8 cellular contexts compared by ENCODE assay signal in the genomic region with DNA sequence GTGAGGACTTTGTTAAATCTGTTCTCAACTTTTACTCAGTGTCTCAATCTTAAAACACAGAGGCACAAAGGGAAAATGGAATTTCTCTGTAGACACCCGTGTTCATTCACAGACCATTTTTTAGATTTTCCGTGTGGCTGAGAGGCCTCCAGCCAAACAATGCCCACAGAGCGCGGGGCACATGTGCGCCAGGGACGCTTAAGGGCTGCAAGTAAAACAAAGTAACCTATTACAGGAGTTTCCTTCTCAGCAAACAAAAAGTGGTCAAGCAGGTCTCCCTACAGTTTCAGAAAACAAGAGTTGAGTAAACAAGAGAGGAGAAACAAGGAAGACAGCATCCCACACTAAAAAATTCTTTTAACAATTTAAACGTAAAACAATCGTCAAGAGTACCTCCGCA.
DNase-seq lines count a peak whose midpoint lies in the region; ATAC-seq and TF ChIP-seq lines count a peak whose summit lies in the region.

No MANE protein-coding gene starts in this region.

- peak overlapping the region; percentile 94 to 99 (median 97) for H3K27ac Mint-ChIP-seq in H9
- H3K27ac Mint-ChIP-seq in endodermal cell = peak overlapping the region; percentile 95
- H3K27ac Mint-ChIP-seq in naive thymus-derived CD8-positive, alpha-beta T cell = peak overlapping the region in 7 of 10 donors; percentile 16 to 94 (median 56)

- H2AK5ac ChIP-seq in H9 (ENCODE audit: insufficient read length, low read length) = no peak overlapping the region

- no peak overlapping the region for H2BK15ac ChIP-seq in H9 (ENCODE audit: low read depth, low read length)

- H3T11ph ChIP-seq in H9 (ENCODE audit: low read length) = peak overlapping the region; percentile 40

- H3K23me2 ChIP-seq in H9 (ENCODE audit: insufficient read length, low read depth, low read length, poor library complexity, severe bottlenecking) = peaks cover 9% of the 10 kb centered on the region

- peak; percentile 19 for DNase-seq in CD1c-positive myeloid dendritic cell (ENCODE audit: extremely low spot score)
- peak; percentile 51 for DNase-seq in H9
- peak; percentile 28 for DNase-seq in RPMI7951 (ENCODE audit: low read depth)
- DNase-seq in endodermal cell = peak; percentile 76
- DNase-seq in naive thymus-derived CD8-positive, alpha-beta T cell = peak in 1 of 10 donors; percentile 31
- DNase-seq in GOT3 (lab: John Stamatoyannopoulos, UW) = no peak
- DNase-seq in superior temporal gyrus (ENCODE audit: extremely low spot score) = no peak

- H3K27me3 Mint-ChIP-seq in H9 (ENCODE audit: low read depth) = no peaks in the 10 kb centered on the region
- no peaks in the 10 kb centered on the region for H3K27me3 Mint-ChIP-seq in endodermal cell (ENCODE audit: insufficient read depth)
- peaks cover 23 to 59% (median 38%) of the 10 kb centered on the region in 5 donors for H3K27me3 Mint-ChIP-seq in naive thymus-derived CD8-positive, alpha-beta T cell

- H4K20me1 ChIP-seq in H9 (ENCODE audit: control insufficient read depth, insufficient read depth, insufficient read length) = no peaks in the 10 kb centered on the region

- TF ChIP-seq CTCF in H9 (conservative IDR thresholded peaks at IDR 0.05) = no peak
- no peak for TF ChIP-seq CTCF in endodermal cell (conservative IDR thresholded peaks at IDR 0.05)

- H3K4me3 Mint-ChIP-seq in H9 = peak overlapping the region; percentile 73 to 92
- H3K4me3 Mint-ChIP-seq in endodermal cell = peak overlapping the region; percentile 77
- H3K4me3 Mint-ChIP-seq in naive thymus-derived CD8-positive, alpha-beta T cell = peak overlapping the region; percentile 19 to 84 (median 77)

- H3K36me3 Mint-ChIP-seq in H9 (ENCODE audit: insufficient read depth in 1 of 3, low read depth in 3 of 3) = 0 out of 7 replicates have a peak, but pooled peaks cover 0 to 2% (median 0%) of the 10 kb centered on the region in 3 experiments
- no peaks in the 10 kb centered on the region for H3K36me3 Mint-ChIP-seq in endodermal cell (ENCODE audit: low read depth)
- peaks cover 0 to 7% (median 4%) of the 10 kb centered on the region in 3 donors for H3K36me3 Mint-ChIP-seq in naive thymus-derived CD8-positive, alpha-beta T cell

- H3K27ac ChIP-seq in H9 (ENCODE audit: insufficient read length, low read depth, low read length) (peak overlapping the region; percentile 91), endodermal cell (ENCODE audit: low read depth, low read length) (peak overlapping the region; percentile 95)

- H3K79me2 ChIP-seq in H9 (ENCODE audit: insufficient read depth, low read length) = peaks cover 37% of the 10 kb centered on the region

- H3K9me3 ChIP-seq in H9 (ENCODE audit: control insufficient read depth, low read depth, low read length) (no peaks in the 10 kb centered on the region), endodermal cell (ENCODE audit: control insufficient read depth, low read length) (no peaks in the 10 kb centered on the region)

- H3K9ac ChIP-seq in H9 (ENCODE audit: extremely low read depth, insufficient read length, low read length) (peak overlapping the region; percentile 97), endodermal cell (ENCODE audit: extremely low read depth, low read length, poor library complexity, severe bottlenecking) (peak overlapping the region; percentile 84)

- no peak for ATAC-seq in naive thymus-derived CD8-positive, alpha-beta T cell
- no peak for ATAC-seq in GM18861 (IDR thresholded peaks at IDR 0.05; ENCODE audit: unreplicated experiment)

- no peak overlapping the region for H2BK12ac ChIP-seq in H9 (ENCODE audit: insufficient read length, low read depth, low read length)

- H2BK120ac ChIP-seq in H9 (ENCODE audit: low read depth, low read length, poor library complexity, severe bottlenecking) = peak overlapping the region; percentile 40

- H3K79me1 ChIP-seq in H9 (ENCODE audit: insufficient read depth, low read depth, low read length, poor library complexity, severe bottlenecking) = no peaks in the 10 kb centered on the region

- no CpG with 5 or more reads among the region's 9 CpGs for WGBS in H9 (ENCODE audit: extremely low coverage, insufficient read length, low lambda C conversion rate)
- WGBS in endodermal cell (ENCODE audit: insufficient coverage in 1 of 2, insufficient read length in 1 of 2), 2 experiments = 0 to 1% methylated on average over 5 to 9 of the region's 9 CpGs

- H4K8ac ChIP-seq in H9 (replicated peaks; ENCODE audit: insufficient read length, low read depth, low read length) = no peak overlapping the region

- H3K4me2 ChIP-seq in H9 (ENCODE audit: insufficient read depth, insufficient read length, low read length) = peak overlapping the region; percentile 60

- H3K27me3 ChIP-seq in H9 (ENCODE audit: insufficient read depth, low read length) = no peaks in the 10 kb centered on the region
- no peaks in the 10 kb centered on the region for H3K27me3 ChIP-seq in endodermal cell (ENCODE audit: control insufficient read depth, insufficient read depth, low read length, poor library complexity, severe bottlenecking)

- H3K14ac ChIP-seq in H9 (ENCODE audit: insufficient read depth, low read length) = peak overlapping the region; percentile 60; the same call in 1 of the 2 replicates

- H3K18ac ChIP-seq in H9 (ENCODE audit: insufficient read length, low read depth, low read length) = peak overlapping the region; percentile 73

- H2BK5ac ChIP-seq in H9 (ENCODE audit: insufficient read length, low read length) = peak overlapping the region; percentile 41

- H3K4ac ChIP-seq in H9 (ENCODE audit: low read depth, low read length) = no peak overlapping the region; the same call in 1 of the 2 replicates

- peaks cover 3% of the 10 kb centered on the region for H3K36me3 ChIP-seq in endodermal cell (ENCODE audit: control insufficient read depth, insufficient read depth, low read length)

- H3K56ac ChIP-seq in H9 (ENCODE audit: insufficient read length, low read depth, low read length) = no peak overlapping the region

- H3K9me3 Mint-ChIP-seq in H9 = no peaks in the 10 kb centered on the region; a peak in 1 of 5 replicates
- no peaks in the 10 kb centered on the region for H3K9me3 Mint-ChIP-seq in endodermal cell
- peaks cover 0 to 2% (median 0%) of the 10 kb centered on the region in 9 donors for H3K9me3 Mint-ChIP-seq in naive thymus-derived CD8-positive, alpha-beta T cell

- POLR2A ChIA-PET in naive thymus-derived CD8-positive, alpha-beta T cell (lab: Charles Lee) = interaction anchor here (2.2 kb wide), 1 partner anchor 279 kb away, joined by 5 read pairs; no protein-coding TSS in a partner anchor

- H4K5ac ChIP-seq in H9 (ENCODE audit: insufficient read length, low read depth, low read length) = no peak overlapping the region

- H3K4me1 ChIP-seq in H9 (ENCODE audit: insufficient read depth, low read length) (peaks cover 4% of the 10 kb centered on the region; the same call in 1 of the 2 replicates), endodermal cell (ENCODE audit: control insufficient read depth, insufficient read depth, low read length) (peaks cover 11% of the 10 kb centered on the region)

- H3K4me3 ChIP-seq in endodermal cell (ENCODE audit: low read length) = peak overlapping the region; percentile 86

- no peak overlapping the region for H2AFZ ChIP-seq in H9 (ENCODE audit: low read length)

- no peak overlapping the region for H4K91ac ChIP-seq in H9 (ENCODE audit: insufficient read length, low read depth, low read length)

- H3K4me1 Mint-ChIP-seq in H9 (peaks cover 57 to 61% of the 10 kb centered on the region in 2 experiments), endodermal cell (peaks cover 35% of the 10 kb centered on the region)
- peaks cover 19 to 42% (median 29%) of the 10 kb centered on the region in 4 donors for H3K4me1 Mint-ChIP-seq in naive thymus-derived CD8-positive, alpha-beta T cell

- no peak overlapping the region for H2BK20ac ChIP-seq in H9 (ENCODE audit: low read depth, low read length, poor library complexity, severe bottlenecking)

- no peak overlapping the region for H3K23ac ChIP-seq in H9 (ENCODE audit: insufficient read length, low read depth, low read length)

Comparison
In these comparisons a context has a peak if more than half of its experiments do, and no peak if none do; other contexts are left out.
1. DNase-seq: peak in CD1c-positive myeloid dendritic cell (single experiment), H9 (single experiment), RPMI7951 (single experiment) and endodermal cell (single experiment); none in GOT3 (single experiment) and superior temporal gyrus (single experiment).
2. Peak in every context shown above with its lines, with median percentiles within 50 percentile points of each other: H3K27ac Mint-ChIP-seq and H3K4me3 Mint-ChIP-seq.